Comparison of ENCODE assay signal across 12 cellular contexts in the genomic region with DNA sequence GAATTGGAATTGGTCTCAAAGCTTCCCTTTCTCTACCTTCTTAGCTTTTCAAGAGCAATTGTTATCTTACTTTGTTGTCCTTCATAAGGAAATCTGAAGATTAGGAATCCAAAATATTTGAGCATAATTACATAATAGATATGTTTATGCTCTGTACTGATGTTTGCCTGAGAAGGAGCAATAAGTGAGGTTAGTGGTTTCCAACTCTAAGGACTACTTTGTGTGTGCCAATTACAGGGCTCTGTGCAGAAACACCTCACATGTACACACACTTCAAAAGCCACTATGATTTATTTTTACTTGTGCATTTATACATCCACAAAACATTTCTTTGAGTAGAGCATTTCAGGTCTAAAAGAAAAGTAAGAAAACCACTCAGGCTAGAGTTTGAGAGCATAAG. TPM values are rescaled to one million over a fixed set of nuclear protein-coding genes. Genes with fewer than 3 reads are reported as not detected.
"Had no signal": no experiment of that assay in that cellular context is flagged by ENCODE, and none has a peak within 500 bp of the region (broad histone marks: within the 10 kb centered on the region; RNA-seq: fewer than 3 reads in every experiment).

No MANE protein-coding gene starts in this region.

- DNase-seq: activated effector memory CD4-positive, alpha-beta T cell treated with anti-CD3 and anti-CD28 coated beads, Interleukin-2, amount 50 U/mL, for 16 hours; activated T-cell treated with anti-CD3 and anti-CD28 coated beads, Interleukin-2, amount 50 U/mL, for 24 hours; esophagus squamous epithelium; heart right ventricle; left ventricle myocardium inferior; posterior cingulate gyrus; SW 1271 had no signal

- H3K36me3 ChIP-seq: ascending aorta, esophagus squamous epithelium, heart right ventricle, left ventricle myocardium inferior, tibial nerve had no signal

- H3K9me3 ChIP-seq: esophagus squamous epithelium had no signal

- H3K27me3 ChIP-seq: ascending aorta, esophagus squamous epithelium, heart right ventricle, tibial nerve had no signal

- H3K4me3 ChIP-seq: ascending aorta, esophagus squamous epithelium, heart right ventricle, left ventricle myocardium inferior, skin epidermis, tibial nerve had no signal

- H3K4me1 ChIP-seq: ascending aorta, left ventricle myocardium inferior, tibial nerve had no signal

- ATAC-seq: activated CD4-positive, CD25-positive, alpha-beta regulatory T cell treated with anti-CD3 and anti-CD28 coated beads, Interleukin-2, amount 50 U/mL, for 24 hours; activated naive CD4-positive, alpha-beta T cell treated with anti-CD3 and anti-CD28 coated beads, Interleukin-2, amount 50 U/mL, for 72 hours; heart right ventricle had no signal

- H3K27ac ChIP-seq: ascending aorta, heart right ventricle, left ventricle myocardium inferior, tibial nerve had no signal

RNA-seq across cellular contexts. Expression of a gene that starts 49.9 kb away (rescaled TPM):
- total RNA-seq: activated naive CD4-positive, alpha-beta T cell treated with anti-CD3 and anti-CD28 coated beads, Interleukin-2, amount 50 U/mL, for 72 hours had no signal
